ENCODE assay signal across 1 cellular context in the genomic region with DNA sequence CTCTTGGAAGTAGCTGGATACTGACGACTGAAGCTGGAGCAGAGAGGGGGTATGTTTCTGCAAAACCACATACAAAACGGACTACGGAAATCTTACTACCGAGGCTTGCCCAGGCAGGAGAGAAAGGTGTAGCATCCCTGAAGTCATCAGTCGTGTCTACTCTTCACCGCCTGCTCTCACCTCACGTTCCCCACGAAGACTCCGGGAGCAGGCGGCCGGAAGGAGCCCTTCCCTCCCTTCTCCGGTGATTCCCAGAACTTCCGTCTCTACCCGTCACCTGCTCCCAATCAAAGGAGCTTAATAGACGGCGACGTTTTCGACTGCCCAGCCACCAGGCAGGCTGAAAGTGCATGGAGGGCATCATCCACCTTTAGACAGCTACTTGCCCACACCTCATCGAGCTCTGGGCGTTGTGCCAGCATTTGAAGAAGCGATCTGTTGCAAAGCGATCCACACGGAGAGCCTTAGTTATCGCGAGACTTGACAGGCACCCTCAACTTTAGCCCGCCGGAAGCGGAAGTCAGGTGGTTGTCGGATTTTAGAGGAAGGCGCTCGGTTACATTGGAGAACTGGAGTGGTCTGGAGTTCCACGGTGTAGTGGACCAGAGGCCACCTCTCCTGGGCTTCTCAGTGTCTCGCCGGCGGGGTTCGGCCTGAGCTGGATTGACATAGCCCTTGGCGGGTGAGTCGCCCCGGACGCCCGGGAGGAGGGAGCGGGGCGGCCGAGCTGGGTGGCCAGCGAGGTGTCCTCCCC.
TF ChIP-seq lines count a peak whose summit lies in the region.

A gene (plus strand): TSS at position 523 of the 754 bp plus-strand sequence. CDS start 2,809 bp downstream, outside the sequence.

TF ChIP-seq in GM23338, 12 proteins besides CTCF, POLR2A, EP300 and RAD21 (continued from another document):
- TF ChIP-seq, protein P1, sequence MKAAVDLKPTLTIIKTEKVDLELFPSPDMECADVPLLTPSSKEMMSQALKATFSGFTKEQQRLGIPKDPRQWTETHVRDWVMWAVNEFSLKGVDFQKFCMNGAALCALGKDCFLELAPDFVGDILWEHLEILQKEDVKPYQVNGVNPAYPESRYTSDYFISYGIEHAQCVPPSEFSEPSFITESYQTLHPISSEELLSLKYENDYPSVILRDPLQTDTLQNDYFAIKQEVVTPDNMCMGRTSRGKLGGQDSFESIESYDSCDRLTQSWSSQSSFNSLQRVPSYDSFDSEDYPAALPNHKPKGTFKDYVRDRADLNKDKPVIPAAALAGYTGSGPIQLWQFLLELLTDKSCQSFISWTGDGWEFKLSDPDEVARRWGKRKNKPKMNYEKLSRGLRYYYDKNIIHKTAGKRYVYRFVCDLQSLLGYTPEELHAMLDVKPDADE (IDR thresholded peaks at IDR 0.05), result peak; percentile 45; the same call in 1 of the 2 replicates
